In genomic region chr10:114629824-114630430, GRCh38 we compare ENCODE assay signal across 17 cellular contexts. TPM values are rescaled to one million over a fixed set of nuclear protein-coding genes. Genes with fewer than 3 reads are reported as not detected.
DNase-seq lines count a peak whose midpoint lies in the region; ATAC-seq and TF ChIP-seq lines count a peak whose summit lies in the region.
"Had no signal": no experiment of that assay in that cellular context is flagged by ENCODE, and none has a peak within 500 bp of the region (broad histone marks: within the 10 kb centered on the region; RNA-seq: fewer than 3 reads in every experiment).

No MANE protein-coding gene starts in this region.

- H3K9me3 Mint-ChIP-seq in HFFc6: peaks cover 4% of the 10 kb centered on the region; the same call in 1 of the 2 replicates
- H3K9me3 Mint-ChIP-seq in brain: peaks cover 0 to 4% (median 3%) of the 10 kb centered on the region in 5 experiments

- no peaks in the 10 kb centered on the region for H3K9me3 ChIP-seq in right cardiac atrium (ENCODE audit: control insufficient read depth, low read length)
- H3K9me3 ChIP-seq in psoas muscle: no peaks in the 10 kb centered on the region
- H3K9me3 ChIP-seq: colonic mucosa had no signal

- H3K27me3 Mint-ChIP-seq in HFFc6 (ENCODE audit: insufficient read depth) (no peaks in the 10 kb centered on the region; the same call in 1 of the 2 replicates), brain (peaks cover 68% of the 10 kb centered on the region)

- H3K4me1 Mint-ChIP-seq in HFFc6 (ENCODE audit: low read depth): peaks cover 73% of the 10 kb centered on the region
- H3K4me1 Mint-ChIP-seq in brain: peaks cover 60% of the 10 kb centered on the region

- H3K27me3 ChIP-seq in right cardiac atrium (ENCODE audit: control insufficient read depth, insufficient read depth) (no peaks in the 10 kb centered on the region), psoas muscle (ENCODE audit: insufficient read depth in 3 of 3, low read length in 2 of 3) (peaks cover 0 to 47% (median 10%) of the 10 kb centered on the region in 3 donors)
- H3K27me3 ChIP-seq: colonic mucosa had no signal

- H3K36me3 Mint-ChIP-seq in HFFc6 (ENCODE audit: low read depth) (peaks cover 9% of the 10 kb centered on the region), brain (no peaks in the 10 kb centered on the region)

- TF ChIP-seq CTCF in HFFc6 (IDR thresholded peaks at IDR 0.05) (no peak), brain (conservative IDR thresholded peaks at IDR 0.05) (no peak), psoas muscle (IDR thresholded peaks at IDR 0.05) (no peak)

- intact Hi-C loops in right cardiac atrium (cut with DNase I) (loop anchor here in 3 of 4 donors (5.0 to 10.0 kb wide), 4 partner anchors 52 to 135 kb away; no protein-coding TSS in a partner anchor), psoas muscle (cut with DNase I) (loop anchor here in 1 of 2 donors (10.0 kb wide), 1 partner anchor 155 kb away; no protein-coding TSS in a partner anchor), posterior cingulate gyrus (cut with DNase I) (no loop called here)

- peak overlapping the region; percentile 97 for H3K4me3 ChIP-seq in right cardiac atrium (ENCODE audit: low read length)
- peak overlapping the region; percentile 12 for H3K4me3 ChIP-seq in psoas muscle
- H3K4me3 ChIP-seq: colonic mucosa, GM12878, K562 had no signal

- H3K27ac ChIP-seq in right cardiac atrium (ENCODE audit: low read length): peak overlapping the region; percentile 37
- no peak overlapping the region for H3K27ac ChIP-seq in psoas muscle
- H3K27ac ChIP-seq: colonic mucosa, WERI-Rb-1 had no signal

- DNase-seq in HFFc6 (no peak), right cardiac atrium (no peak), psoas muscle (no peak), posterior cingulate gyrus (no peak), NCI-H187 (lab: John Stamatoyannopoulos, UW) (no peak)
- DNase-seq: activated effector memory CD4-positive, alpha-beta T cell treated with Interleukin-2 at 50 U/mL for 16 hours; colonic mucosa; COR-L47; glutamatergic neuron; GOT3; NCI-H1092; WERI-Rb-1 had no signal

- H3K4me3 Mint-ChIP-seq in HFFc6 (no peak overlapping the region), brain (peak overlapping the region; percentile 89 to 96 (median 90))

- ATAC-seq in right cardiac atrium (peak; percentile 55 to 57), psoas muscle (no peak), GM21447 (IDR thresholded peaks at IDR 0.05; ENCODE audit: unreplicated experiment) (no peak)
- no peak for ATAC-seq in activated CD4-positive, CD25-positive, alpha-beta regulatory T cell treated with anti-CD3 and anti-CD28 coated beads, Interleukin-2, amount 50 U/mL, for 24 hours
- ATAC-seq: GM12878, K562 had no signal

- H3K27ac Mint-ChIP-seq in HFFc6 (peak overlapping the region; percentile 3; the same call in 1 of the 2 replicates), brain (peak overlapping the region in 1 of 5 experiments; percentile 94)

- peaks cover 0 to 2% of the 10 kb centered on the region in 2 donors for H3K36me3 ChIP-seq in psoas muscle (ENCODE audit: insufficient read depth in 1 of 2, low read depth in 1 of 2)
- H3K36me3 ChIP-seq: colonic mucosa, WERI-Rb-1 had no signal

- H3K4me1 ChIP-seq in right cardiac atrium (ENCODE audit: control insufficient read depth, insufficient read depth, low read length) (peaks cover 9% of the 10 kb centered on the region), psoas muscle (peaks cover 35% of the 10 kb centered on the region)

- 61% methylated on average over 3 of the region's 3 CpGs for WGBS in right cardiac atrium
- 57 to 80% (median 60%) methylated on average over 3 of the region's 3 CpGs for WGBS in psoas muscle, 3 donors

RNA-seq across cellular contexts. Expression of gene ABLIM1, which starts 28.1 kb away (rescaled TPM):
- total RNA-seq in HFFc6 (2021; fragmentation: NEBNext Ultra II Directional; extraction: Animal tissue kit (Norgen Biotek cat#: 25700)): 10 to 100 TPM in 2 of 6 experiments, 1 to 10 TPM in 4; 8.0 to 14.6 (median 8.7) TPM
- polyA plus RNA-seq in brain (ENCODE audit: insufficient read depth, low read depth, low replicate concordance): 46.0 TPM
- total RNA-seq in right cardiac atrium: 100 to 1,000 TPM; 385 to 462 (median 426) TPM
- polyA plus RNA-seq in right cardiac atrium: 149 TPM
- 100 to 1,000 TPM in 2 of 4 donors, 10 to 100 TPM in 2; 21.8 to 183 (median 66.8) TPM for total RNA-seq in psoas muscle
- polyA plus RNA-seq in psoas muscle: 10 to 100 TPM; 15.4 to 17.2 (median 16.5) TPM

Comparison
In these comparisons a context has a peak if more than half of its experiments do, and no peak if none do; other contexts are left out.
1. ATAC-seq: peak in right cardiac atrium (2 of 2); none in psoas muscle (0 of 4), activated CD4-positive, CD25-positive, alpha-beta regulatory T cell treated with anti-CD3 and anti-CD28 coated beads, Interleukin-2, amount 50 U/mL, for 24 hours (0 of 2) and GM21447 (single experiment).